ENCODE assay signal across 29 cellular contexts in the genomic region with DNA sequence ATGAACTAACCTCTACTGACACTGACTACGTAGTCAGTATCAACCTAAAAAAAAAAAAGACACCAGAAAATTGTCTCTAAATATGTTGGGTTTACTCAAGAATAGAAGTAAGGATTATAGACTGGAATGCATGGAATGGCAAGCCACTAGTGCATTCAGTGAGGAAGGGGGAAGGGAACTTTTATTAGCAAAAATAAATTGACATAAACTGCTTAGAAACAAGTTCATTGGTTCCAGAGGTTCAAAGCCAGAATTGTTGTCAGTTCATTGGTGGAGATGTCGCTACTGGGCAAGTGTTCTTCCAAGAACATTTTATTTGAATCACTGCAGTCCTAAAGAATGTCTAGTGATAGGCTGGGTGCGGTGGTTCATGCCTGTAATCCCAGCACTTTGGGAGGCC.
"Had no signal": no experiment of that assay in that cellular context is flagged by ENCODE, and none has a peak within 500 bp of the region (broad histone marks: within the 10 kb centered on the region; RNA-seq: fewer than 3 reads in every experiment).

No MANE protein-coding gene starts in this region.

- H3K27me3 ChIP-seq: adrenal gland, ascending aorta, brain microvascular endothelial cell, cardiac muscle cell had no signal

- H3K27ac ChIP-seq: adrenal gland, ascending aorta, brain microvascular endothelial cell, cardiac muscle cell, KMS-11, SK-N-MC, VCaP had no signal

- H3K27ac Mint-ChIP-seq: activated CD4-positive, alpha-beta memory T cell treated with anti-CD3 and anti-CD28 coated beads for 36 hours; activated CD4-positive, alpha-beta T cell treated with anti-CD3 and anti-CD28 coated beads, Interleukin-2, amount 10 ng/mL, durations not matched to agents 7 days and 5 days; activated naive CD4-positive, alpha-beta T cell treated with anti-CD3 and anti-CD28 coated beads, Interleukin-2, amount 10 ng/mL, durations not matched to agents 7 days and 5 days; activated naive CD8-positive, alpha-beta T cell treated with anti-CD3 and anti-CD28 coated beads for 36 hours; activated T-helper 2 cell treated with anti-CD3 and anti-CD28 coated beads, Interferon-gamma antibody, Interleukin-2, Interleukin-4, amounts not matched to agents 10 μg/mL and 5 μg/mL and 100 μg/mL, durations not matched to agents 14 hours and 24 hours and 36 hours; T-cell had no signal

- H3K4me3 Mint-ChIP-seq: activated CD4-positive, alpha-beta memory T cell treated with anti-CD3 and anti-CD28 coated beads for 36 hours; activated CD4-positive, alpha-beta T cell treated with anti-CD3 and anti-CD28 coated beads, Interleukin-2, amount 10 ng/mL, durations not matched to agents 7 days and 5 days; activated naive CD4-positive, alpha-beta T cell treated with anti-CD3 and anti-CD28 coated beads, Interleukin-2, amount 10 ng/mL, durations not matched to agents 7 days and 5 days; activated naive CD8-positive, alpha-beta T cell treated with anti-CD3 and anti-CD28 coated beads for 36 hours; T-cell had no signal

- H3K4me3 ChIP-seq: adrenal gland, ascending aorta, cardiac muscle cell, SK-N-MC had no signal

- H3K36me3 ChIP-seq: adrenal gland, ascending aorta, brain microvascular endothelial cell, cardiac muscle cell had no signal

- H3K4me1 ChIP-seq: adrenal gland, ascending aorta had no signal

- H3K36me3 Mint-ChIP-seq: activated CD4-positive, alpha-beta memory T cell treated with anti-CD3 and anti-CD28 coated beads for 36 hours; activated naive CD4-positive, alpha-beta T cell treated with anti-CD3 and anti-CD28 coated beads, Interleukin-2, amount 10 ng/mL, durations not matched to agents 7 days and 5 days; activated naive CD8-positive, alpha-beta T cell treated with anti-CD3 and anti-CD28 coated beads for 36 hours; T-cell had no signal

- H3K9ac ChIP-seq: KMS-11 had no signal

- H3K9me3 ChIP-seq: adrenal gland, ascending aorta had no signal

- H3K4me1 Mint-ChIP-seq: activated CD4-positive, alpha-beta T cell treated with anti-CD3 and anti-CD28 coated beads, Interleukin-2, amount 10 ng/mL, durations not matched to agents 7 days and 5 days; activated naive CD4-positive, alpha-beta T cell treated with anti-CD3 and anti-CD28 coated beads, Interleukin-2, amount 10 ng/mL, durations not matched to agents 7 days and 5 days; activated naive CD8-positive, alpha-beta T cell treated with anti-CD3 and anti-CD28 coated beads for 36 hours; T-cell had no signal

- DNase-seq: activated CD4-positive, alpha-beta memory T cell treated with anti-CD3 and anti-CD28 coated beads for 36 hours; activated CD4-positive, alpha-beta T cell treated with anti-CD3 and anti-CD28 coated beads, Interleukin-2, amount 10 ng/mL, durations not matched to agents 7 days and 5 days; activated CD4-positive, CD25-positive, alpha-beta regulatory T cell; activated CD8-positive, alpha-beta memory T cell treated with anti-CD3 and anti-CD28 coated beads for 24 hours; activated gamma-delta T cell treated with Interleukin-2 at 50 U/mL for 16 hours; activated naive CD4-positive, alpha-beta T cell treated with anti-CD3 and anti-CD28 coated beads, Interleukin-2, amount 10 ng/mL, durations not matched to agents 7 days and 5 days; activated naive CD8-positive, alpha-beta T cell treated with anti-CD3 and anti-CD28 coated beads for 36 hours; activated T-cell treated with anti-CD3 and anti-CD28 coated beads, Interleukin-2, amount 50 U/mL, for 48 hours; brain microvascular endothelial cell; NCI-H1092; NCI-H1417; NCI-H1930; NCI-H2171 treated with DMSO at 0.1 percent for 48 hours; NCI-H226; NCI-H526 treated with DMSO at 0.1 percent for 48 hours; NCI-H82; NK-92 treated with Interleukin-12 subunit alpha and Interleukin-12 subunit beta, amount 100 ng/mL, for 24 hours; OCI-M1; RPMI8226; T-cell; T-helper 2 cell; T1000 had no signal

- H3K9me3 Mint-ChIP-seq: activated CD4-positive, alpha-beta memory T cell treated with anti-CD3 and anti-CD28 coated beads for 36 hours; activated CD4-positive, alpha-beta T cell treated with anti-CD3 and anti-CD28 coated beads, Interleukin-2, amount 10 ng/mL, durations not matched to agents 7 days and 5 days; activated naive CD4-positive, alpha-beta T cell treated with anti-CD3 and anti-CD28 coated beads, Interleukin-2, amount 10 ng/mL, durations not matched to agents 7 days and 5 days; activated naive CD8-positive, alpha-beta T cell treated with anti-CD3 and anti-CD28 coated beads for 36 hours; activated T-helper 2 cell treated with anti-CD3 and anti-CD28 coated beads, Interferon-gamma antibody, Interleukin-2, Interleukin-4, amounts not matched to agents 10 μg/mL and 5 μg/mL and 100 μg/mL, durations not matched to agents 14 hours and 24 hours and 36 hours; T-cell had no signal
